Comparison of ENCODE assay signal across 12 cellular contexts in the genomic region with DNA sequence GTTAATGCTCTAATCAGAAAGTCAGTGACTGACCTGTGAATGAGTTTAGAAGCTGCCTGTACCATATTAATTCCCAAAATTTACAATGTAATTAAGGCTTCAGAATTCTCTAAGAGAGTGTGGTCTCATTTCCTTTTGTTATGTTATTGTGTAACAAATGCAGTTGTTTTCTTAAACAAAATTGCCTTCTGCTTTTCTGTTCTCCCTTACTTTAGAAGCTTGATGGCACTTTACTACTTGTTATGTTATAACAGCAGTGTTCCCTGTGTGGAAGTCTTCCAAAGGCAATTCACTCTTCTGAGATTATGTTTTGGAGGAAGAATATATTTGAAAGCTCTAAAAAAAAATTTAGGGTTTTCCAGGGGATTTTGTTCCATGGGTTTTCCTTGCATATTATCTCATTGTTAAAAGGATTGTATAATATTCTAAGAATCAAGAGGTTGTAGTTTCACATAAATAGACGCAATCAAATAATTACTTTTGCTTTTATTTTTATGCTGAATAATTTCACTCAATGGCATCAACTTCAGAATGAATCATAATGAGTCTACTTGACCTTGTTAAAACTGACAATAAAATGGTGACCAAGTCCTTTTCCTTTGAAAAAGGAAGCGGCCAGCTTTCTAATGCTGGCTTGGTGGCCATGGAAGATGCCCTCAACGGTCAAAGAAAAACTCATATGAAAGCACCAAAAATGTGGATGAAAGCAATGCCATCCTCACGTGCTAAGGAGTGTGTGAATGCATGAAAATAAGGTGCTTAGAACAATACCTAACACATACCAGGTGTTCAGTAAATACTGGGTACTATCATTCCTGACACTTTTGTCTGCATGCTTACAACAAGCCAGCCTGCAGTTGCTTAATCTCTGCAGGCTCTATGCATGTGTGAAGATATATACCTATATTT.
DNase-seq lines count a peak whose midpoint lies in the region; ATAC-seq and TF ChIP-seq lines count a peak whose summit lies in the region.
"Had no signal": no experiment of that assay in that cellular context is flagged by ENCODE, and none has a peak within 500 bp of the region (broad histone marks: within the 10 kb centered on the region; RNA-seq: fewer than 3 reads in every experiment).

No MANE protein-coding gene starts in this region.

- no peaks in the 10 kb centered on the region for H3K36me3 ChIP-seq in brain microvascular endothelial cell (replicated peaks)
- H3K36me3 ChIP-seq in naive thymus-derived CD4-positive, alpha-beta T cell (ENCODE audit: control insufficient read depth in 2 of 3, insufficient read depth in 3 of 3, low read length in 3 of 3): no peaks in the 10 kb centered on the region
- H3K36me3 ChIP-seq in Karpas-422 (ENCODE audit: insufficient read depth, low read length): no peaks in the 10 kb centered on the region

- no peaks in the 10 kb centered on the region for H3K27me3 Mint-ChIP-seq in Calu3 (ENCODE audit: unreplicated experiment)
- no peaks in the 10 kb centered on the region for H3K27me3 Mint-ChIP-seq in naive thymus-derived CD4-positive, alpha-beta T cell

- CTCF ChIA-PET in Calu3 (lab: Charles Lee): interaction anchor here (0.9 to 1.1 kb wide), 2 partner anchors 11 to 24 kb away, joined by 5 to 6 read pairs; no protein-coding TSS in a partner anchor
- CTCF ChIA-PET in naive thymus-derived CD4-positive, alpha-beta T cell (lab: Charles Lee): interaction anchor here (0.8 kb wide), 1 partner anchor 94 kb away, joined by 3 read pairs; no protein-coding TSS in a partner anchor

- H2AFZ ChIP-seq in Karpas-422 (ENCODE audit: low read length): no peak overlapping the region
- H2AFZ ChIP-seq: hepatocyte had no signal

- peaks cover 3% of the 10 kb centered on the region for H3K36me3 Mint-ChIP-seq in Calu3 (ENCODE audit: insufficient read depth, unreplicated experiment)
- H3K36me3 Mint-ChIP-seq in naive thymus-derived CD4-positive, alpha-beta T cell: peaks cover 0 to 9% (median 0%) of the 10 kb centered on the region in 5 donors

- H3K4me3 ChIP-seq in brain microvascular endothelial cell (ENCODE audit: low read depth, low read length): no peak overlapping the region
- H3K4me3 ChIP-seq in naive thymus-derived CD4-positive, alpha-beta T cell (ENCODE audit: low read length): no peak overlapping the region
- H3K4me3 ChIP-seq in Karpas-422 (ENCODE audit: low read length): no peak overlapping the region
- H3K4me3 ChIP-seq: hepatocyte had no signal

- no peak overlapping the region for H3K4me2 ChIP-seq in Karpas-422 (ENCODE audit: low read depth, low read length, poor library complexity, severe bottlenecking)
- H3K4me2 ChIP-seq: hepatocyte had no signal

- H3K79me2 ChIP-seq in Karpas-422 (ENCODE audit: low read length): no peaks in the 10 kb centered on the region
- H3K79me2 ChIP-seq: hepatocyte had no signal

- H3K27ac Mint-ChIP-seq in Calu3 (ENCODE audit: unreplicated experiment): peak overlapping the region; percentile 67
- peak overlapping the region in 6 of 9 donors; percentile 16 to 95 (median 86) for H3K27ac Mint-ChIP-seq in naive thymus-derived CD4-positive, alpha-beta T cell

- H3K9me3 Mint-ChIP-seq in Calu3 (ENCODE audit: low read depth, unreplicated experiment): no peaks in the 10 kb centered on the region
- peaks cover 0 to 7% (median 0%) of the 10 kb centered on the region in 11 donors for H3K9me3 Mint-ChIP-seq in naive thymus-derived CD4-positive, alpha-beta T cell

- peaks cover 38 to 50% of the 10 kb centered on the region in 2 donors for H3K4me1 ChIP-seq in naive thymus-derived CD4-positive, alpha-beta T cell (ENCODE audit: control insufficient read depth in 2 of 2, insufficient read depth in 2 of 2, low read length in 2 of 2)
- peaks cover 32% of the 10 kb centered on the region for H3K4me1 ChIP-seq in Karpas-422 (ENCODE audit: low read length)

- DNase-seq in Calu3 (no peak), M059J (ENCODE audit: low read depth) (peak; percentile 55), brain microvascular endothelial cell (no peak), HUDEP-2 (lab: John Stamatoyannopoulos, UW; ENCODE audit: unreplicated experiment in 76 of 76) (no peak), Karpas-422 (no peak)
- no peak for DNase-seq in naive thymus-derived CD4-positive, alpha-beta T cell
- DNase-seq: cerebellar nuclear complex, DMS153, NCI-H748 treated with DMSO at 0.1 percent for 48 hours had no signal

- TF ChIP-seq CTCF in Calu3 (IDR thresholded peaks at IDR 0.05; ENCODE audit: unreplicated experiment): no peak
- no peak for TF ChIP-seq CTCF in brain microvascular endothelial cell (IDR thresholded peaks at IDR 0.05; ENCODE audit: low read depth, low read length, missing control alignments)

- in situ Hi-C loops in brain microvascular endothelial cell (cut with HindIII; ENCODE audit: low pct_ligation_motif_present, low sequenced_read_pairs): no loop called here

- BruUV-seq in Calu3 (replicated peaks; lab: Mats Ljungman, UMichigan): no TSS peak

- H3K9me2 ChIP-seq in Karpas-422 (replicated peaks; ENCODE audit: insufficient read depth, low read length): no peaks in the 10 kb centered on the region

- no peak for ATAC-seq in naive thymus-derived CD4-positive, alpha-beta T cell
- ATAC-seq in HG03196 (IDR thresholded peaks at IDR 0.05; ENCODE audit: unreplicated experiment): no peak
- ATAC-seq in GM19463 (IDR thresholded peaks at IDR 0.05; ENCODE audit: unreplicated experiment): no peak

- no peaks in the 10 kb centered on the region for H3K27me3 ChIP-seq in brain microvascular endothelial cell (replicated peaks)
- H3K27me3 ChIP-seq in naive thymus-derived CD4-positive, alpha-beta T cell (ENCODE audit: control insufficient read depth in 2 of 2, insufficient read depth in 2 of 2, low read length in 2 of 2): no peaks in the 10 kb centered on the region
- H3K27me3 ChIP-seq in Karpas-422 (ENCODE audit: low read length): no peaks in the 10 kb centered on the region
- H3K27me3 ChIP-seq: hepatocyte had no signal

- H3K9me3 ChIP-seq in naive thymus-derived CD4-positive, alpha-beta T cell (ENCODE audit: control insufficient read depth in 2 of 3, low read length in 3 of 3): no peaks in the 10 kb centered on the region
- H3K9me3 ChIP-seq in Karpas-422 (ENCODE audit: low read length): no peaks in the 10 kb centered on the region

- H3K4me3 Mint-ChIP-seq in Calu3 (ENCODE audit: low read depth, unreplicated experiment): no peak overlapping the region
- H3K4me3 Mint-ChIP-seq in naive thymus-derived CD4-positive, alpha-beta T cell: peak overlapping the region in 2 of 10 donors; percentile 21 to 26

- POLR2A ChIA-PET in naive thymus-derived CD4-positive, alpha-beta T cell (lab: Charles Lee): interaction anchor here (0.6 to 5.4 kb wide), 2 partner anchors 93 to 113 kb away, joined by 3 to 74 read pairs; partner anchors contain the start of gene KLF6

- intact Hi-C loops in Calu3 (cut with micrococcal nuclease; ENCODE audit: unreplicated experiment): no loop called here
- intact Hi-C loops in naive thymus-derived CD4-positive, alpha-beta T cell (cut with micrococcal nuclease): loop anchor here (5.0 to 10.0 kb wide), 3 partner anchors 210 to 703 kb away; partner anchors contain the start of gene PITRM1 (in 1 of the 2)

- H4K20me1 ChIP-seq in Karpas-422 (ENCODE audit: insufficient read depth, low read depth, low read length): no peaks in the 10 kb centered on the region

- peak overlapping the region; percentile 56 for H3K27ac ChIP-seq in brain microvascular endothelial cell
- peak overlapping the region; percentile 15 for H3K27ac ChIP-seq in naive thymus-derived CD4-positive, alpha-beta T cell (ENCODE audit: low read depth, low read length)
- H3K27ac ChIP-seq in Karpas-422 (ENCODE audit: low read length): no peak overlapping the region
- H3K27ac ChIP-seq: hepatocyte had no signal

- H3K9ac ChIP-seq in Karpas-422 (ENCODE audit: low read length): no peak overlapping the region

- H3K4me1 Mint-ChIP-seq in Calu3 (ENCODE audit: low read depth, unreplicated experiment): peaks cover 56% of the 10 kb centered on the region
- H3K4me1 Mint-ChIP-seq in naive thymus-derived CD4-positive, alpha-beta T cell: peaks cover 23 to 49% (median 47%) of the 10 kb centered on the region in 7 donors
